In genomic region chr3:194135516-194135805, GRCh38 we compare ENCODE assay signal across 8 cellular contexts. TPM values are rescaled to one million over a fixed set of nuclear protein-coding genes. Genes with fewer than 3 reads are reported as not detected.
A peak's percentile ranks its signal among the peaks of the same experiment; 100 is the strongest.
DNase-seq lines count a peak whose midpoint lies in the region; ATAC-seq, FAIRE-seq and TF ChIP-seq lines count a peak whose summit lies in the region.

No MANE protein-coding gene starts in this region.

- peak overlapping the region; percentile 14 for H4K5ac ChIP-seq in H1 (ENCODE audit: insufficient read length, low read depth, low read length)

- no peak for FAIRE-seq in H1 (lab: Jason Lieb, UNC)

- no peak for TF ChIP-seq POLR2A in H1 (IDR thresholded peaks at IDR 0.05; ENCODE audit: control extremely low read depth in 1 of 2, low read depth in 2 of 2, low read length in 2 of 2)

- H3K4ac ChIP-seq in H1 (replicated peaks; ENCODE audit: insufficient read length, low read depth, low read length) (no peak overlapping the region), neuronal stem cell (ENCODE audit: low read length) (no peak overlapping the region)

- 0% methylated on average over 2 of the region's 4 CpGs; no CpG with 5 or more reads in 1 of the 2 experiments for WGBS in H1 (ENCODE audit: extremely low coverage in 1 of 2, insufficient coverage in 1 of 2, insufficient read length in 1 of 2, insufficient replicate concordance in 2 of 2, low coverage in 1 of 2, low lambda C conversion rate in 2 of 2, missing lambda C conversion rate in 1 of 2), 2 experiments
- WGBS in neuronal stem cell (ENCODE audit: extremely low coverage in 2 of 2, insufficient read length in 2 of 2, insufficient replicate concordance in 1 of 2), 2 donors, result no CpG with 5 or more reads among the region's 4 CpGs

- H3K4me2 ChIP-seq in H1 (ENCODE audit: insufficient read depth in 1 of 2, low read depth in 2 of 2, low read length in 2 of 2) (peak overlapping the region; percentile 86 to 96), neuronal stem cell (ENCODE audit: insufficient read depth, low read length, poor library complexity, severe bottlenecking) (peak overlapping the region; percentile 56)

- peaks cover 82 to 93% (median 86%) of the 10 kb centered on the region in 3 donors for H3K27me3 Mint-ChIP-seq in CD14-positive monocyte (ENCODE audit: low read depth in 3 of 3)

- POLR2A ChIA-PET in H1 (lab: Charles Lee; ENCODE audit: partially characterized antibody), result interaction anchor here (0.7 to 2.7 kb wide), 12 partner anchors 7 to 323 kb away, joined by 3 to 10 read pairs (median 3); no protein-coding TSS in a partner anchor

- H3K36me3 ChIP-seq in H1 (ENCODE audit: control insufficient read depth in 2 of 4, insufficient read depth in 4 of 4, low read length in 3 of 4) (peaks cover 0 to 7% (median 2%) of the 10 kb centered on the region in 4 experiments; a peak in 2 of 8 replicates), neuronal stem cell (replicated peaks in 1 of 2; ENCODE audit: control insufficient read depth in 2 of 2, insufficient read depth in 2 of 2, low read length in 2 of 2) (peaks cover 0 to 27% of the 10 kb centered on the region in 2 donors)

- H3K27me3 ChIP-seq in H1 (replicated peaks in 1 of 4; ENCODE audit: control insufficient read depth in 3 of 4, extremely low read depth in 1 of 4, insufficient read depth in 3 of 4, low read length in 3 of 4) (peaks cover 0 to 24% (median 11%) of the 10 kb centered on the region in 4 experiments; a peak in 3 of 7 replicates), neuronal stem cell (ENCODE audit: control insufficient read depth in 3 of 3, insufficient read depth in 3 of 3, low read depth in 1 of 3, low read length in 3 of 3) (peaks cover 0 to 8% (median 0%) of the 10 kb centered on the region in 3 experiments)

- no peak for TF ChIP-seq CTCF in CD14-positive monocyte (IDR thresholded peaks at IDR 0.05)
- no peak for TF ChIP-seq CTCF in LNCaP clone FGC (IDR thresholded peaks at IDR 0.05; ENCODE audit: control insufficient read depth, extremely low read depth, insufficient read depth)
- no peak for TF ChIP-seq CTCF in H1 (IDR thresholded peaks at IDR 0.05; ENCODE audit: control extremely low read depth in 1 of 3, insufficient read depth in 1 of 3, low read depth in 1 of 3, low read length in 3 of 3)

- H3K18ac ChIP-seq in H1 (ENCODE audit: extremely low read depth, low read length) (no peak overlapping the region), neuronal stem cell (ENCODE audit: low read length) (no peak overlapping the region)

- H2BK120ac ChIP-seq in H1 (replicated peaks; ENCODE audit: low read depth, low read length) (no peak overlapping the region), neuronal stem cell (ENCODE audit: low read depth, low read length) (no peak overlapping the region)

- no peak overlapping the region for H3K56ac ChIP-seq in H1 (replicated peaks; ENCODE audit: insufficient read length, low read depth, low read length)

- H3K79me2 ChIP-seq in H1 (ENCODE audit: control insufficient read depth in 1 of 2, insufficient read depth in 2 of 2, low read length in 2 of 2), result peaks cover 0 to 15% of the 10 kb centered on the region in 2 experiments; a peak in 2 of 4 replicates

- no peak overlapping the region for H4K8ac ChIP-seq in H1 (ENCODE audit: extremely low read depth, insufficient read depth, low read length)
- H4K8ac ChIP-seq in neuronal stem cell (ENCODE audit: low read depth, low read length), result no peak overlapping the region

- peak overlapping the region; percentile 71 for H3K4me3 ChIP-seq in LNCaP clone FGC (ENCODE audit: low read depth, low read length)
- H3K4me3 ChIP-seq in H1 (ENCODE audit: extremely low read depth in 1 of 4, insufficient read depth in 2 of 4, low read depth in 3 of 4, low read length in 4 of 4), result peak overlapping the region; percentile 43 to 73 (median 59); a peak in 7 of 8 replicates
- H3K4me3 ChIP-seq in neuronal stem cell (ENCODE audit: low read length in 2 of 2), result peak overlapping the region in 1 of 2 donors; percentile 52

- H3K9ac ChIP-seq in H1 (replicated peaks in 1 of 4; ENCODE audit: extremely low read depth in 1 of 4, low read depth in 3 of 4, low read length in 3 of 4) (no peak overlapping the region; a peak in 1 of 7 replicates), neuronal stem cell (ENCODE audit: low read depth, low read length, poor library complexity) (no peak overlapping the region)

- peaks cover 37% of the 10 kb centered on the region for H3K4me1 Mint-ChIP-seq in CD14-positive monocyte

- H3K36me3 Mint-ChIP-seq in CD14-positive monocyte, result peaks cover 16 to 24% of the 10 kb centered on the region in 2 donors

- H2BK15ac ChIP-seq in H1 (ENCODE audit: low read length), result no peak overlapping the region
- H2BK15ac ChIP-seq in neuronal stem cell (ENCODE audit: low read length), result no peak overlapping the region

- H2AK5ac ChIP-seq in H1 (ENCODE audit: low read depth, low read length) (no peak overlapping the region), neuronal stem cell (ENCODE audit: low read depth, low read length) (no peak overlapping the region)

- ATAC-seq in HG03159 (IDR thresholded peaks at IDR 0.05; ENCODE audit: unreplicated experiment) (no peak), GM21515 (IDR thresholded peaks at IDR 0.05; ENCODE audit: unreplicated experiment) (no peak)

- H3K23me2 ChIP-seq in H1 (ENCODE audit: low read depth, low read length), result peaks cover 15% of the 10 kb centered on the region; the same call in 1 of the 2 replicates

- H2BK12ac ChIP-seq in H1 (ENCODE audit: low read depth, low read length) (peak overlapping the region; percentile 43; the same call in 1 of the 2 replicates), neuronal stem cell (ENCODE audit: low read length) (no peak overlapping the region)

- no peak overlapping the region for H3K14ac ChIP-seq in H1 (ENCODE audit: insufficient read length)
- no peak overlapping the region for H3K14ac ChIP-seq in neuronal stem cell (ENCODE audit: low read length)

- peaks cover 0 to 42% (median 20%) of the 10 kb centered on the region in 7 donors for H3K9me3 Mint-ChIP-seq in CD14-positive monocyte

- TF ChIP-seq EP300 in H1 (IDR thresholded peaks at IDR 0.05; ENCODE audit: borderline replicate concordance in 1 of 2, low read depth in 2 of 2, low read length in 2 of 2), result no peak

- no peaks in the 10 kb centered on the region for H3K9me3 ChIP-seq in H1 (ENCODE audit: insufficient read depth in 2 of 2, low read depth in 1 of 2, low read length in 1 of 2)
- H3K9me3 ChIP-seq in neuronal stem cell (replicated peaks in 1 of 2; ENCODE audit: control insufficient read depth in 2 of 2, insufficient read depth in 1 of 2, low read depth in 1 of 2, low read length in 2 of 2), result no peaks in the 10 kb centered on the region

- H2AFZ ChIP-seq in H1 (ENCODE audit: low read length) (no peak overlapping the region), neuronal stem cell (ENCODE audit: low read length) (peak overlapping the region; percentile 85)

- H4K91ac ChIP-seq in H1 (replicated peaks; ENCODE audit: insufficient read length, low read length) (peak overlapping the region; percentile 68), neuronal stem cell (ENCODE audit: low read depth, low read length, poor library complexity) (no peak overlapping the region)

- peak overlapping the region; percentile 82 to 92 for H3K4me3 Mint-ChIP-seq in CD14-positive monocyte

- no peak overlapping the region for H3K23ac ChIP-seq in H1 (ENCODE audit: insufficient read length)
- H3K23ac ChIP-seq in neuronal stem cell (ENCODE audit: low read depth, low read length, poor library complexity), result no peak overlapping the region

- H2BK5ac ChIP-seq in H1 (ENCODE audit: low read depth, low read length) (0 out of 2 replicates have a peak overlapping the region, but pooled peaks have one; percentile 71), neuronal stem cell (ENCODE audit: low read length) (no peak overlapping the region)

- H3K4me1 ChIP-seq in H1 (replicated peaks in 1 of 4; ENCODE audit: control insufficient read depth in 3 of 4, insufficient read depth in 4 of 4, low read length in 3 of 4) (peaks cover 30 to 48% (median 32%) of the 10 kb centered on the region in 4 experiments), neuronal stem cell (ENCODE audit: control insufficient read depth in 2 of 2, insufficient read depth in 1 of 2, low read depth in 1 of 2, low read length in 2 of 2) (peaks cover 45 to 51% of the 10 kb centered on the region in 2 donors)

- CTCF ChIA-PET in H1 (lab: Charles Lee; ENCODE audit: partially characterized antibody), result interaction anchor here (0.6 to 2.5 kb wide), 3 partner anchors 51 to 347 kb away, joined by 3 to 10 read pairs (median 3); no protein-coding TSS in a partner anchor

- peak overlapping the region in 3 of 7 donors; percentile 50 to 87 (median 51) for H3K27ac Mint-ChIP-seq in CD14-positive monocyte

- H3K27ac ChIP-seq in H1 (ENCODE audit: low read depth, low read length) (no peak overlapping the region), neuronal stem cell (replicated peaks; ENCODE audit: low read length) (peak overlapping the region; percentile 74)

- intact Hi-C loops in CD14-positive monocyte (cut with micrococcal nuclease), result loop anchor here (5.0 kb wide), 3 partner anchors 48 to 83 kb away; no protein-coding TSS in a partner anchor

- no peak overlapping the region for H2BK20ac ChIP-seq in H1 (ENCODE audit: low read length)

- H3K79me1 ChIP-seq in H1 (ENCODE audit: low read depth, low read length) (no peaks in the 10 kb centered on the region), neuronal stem cell (ENCODE audit: low read depth, low read length) (peaks cover 6% of the 10 kb centered on the region)

- peaks cover 0 to 7% of the 10 kb centered on the region in 2 experiments for H4K20me1 ChIP-seq in H1 (replicated peaks in 1 of 2; ENCODE audit: control insufficient read depth in 1 of 2, insufficient read depth in 2 of 2, low read length in 2 of 2)

- DNase-seq in CD14-positive monocyte (ENCODE audit: low spot score), result no peak
- DNase-seq in LNCaP clone FGC (ENCODE audit: low read depth), result no peak
- DNase-seq in H1 (ENCODE audit: low read depth in 1 of 2, low spot score in 2 of 2), result no peak
- DNase-seq in neuronal stem cell (ENCODE audit: low spot score), result no peak
- DNase-seq in DMS153 (lab: John Stamatoyannopoulos, UW), result no peak
- DNase-seq in NCI-H774 (lab: John Stamatoyannopoulos, UW), result no peak

- TF ChIP-seq RAD21 in H1 (IDR thresholded peaks at IDR 0.05 in 1 of 2, conservative IDR thresholded peaks at IDR 0.05 in 1 of 2; ENCODE audit: low read depth in 2 of 2, low read length in 2 of 2), result no peak

TF ChIP-seq in H1, 55 proteins besides CTCF, POLR2A, EP300 and RAD21 (continues in another document):
- TF ChIP-seq TAF1 (IDR thresholded peaks at IDR 0.05; ENCODE audit: low read depth, low read length), result no peak

RNA-seq across cellular contexts. Expression of gene HES1, which starts 0.5 kb away (rescaled TPM):
- polyA plus RNA-seq in CD14-positive monocyte (under 1 TPM; 0.17 to 0.26 TPM), H1 (2011; rRNA removed) (7.9 and 9.9 TPM in 2 replicates)
- total RNA-seq in H1 (2021; fragmentation: NEBNext Ultra II Directional; extraction: Animal tissue kit (Norgen Biotek cat#: 25700)), result 12.2 and 12.9 TPM in 2 replicates
- 8.8 TPM for polyA plus RNA-seq in H1 (2011; cell fraction: cytosol; rRNA removed)
- polyA plus RNA-seq in H1 (2011; cell fraction: nucleus; rRNA removed), result 12.0 TPM
- 9.3 to 13.8 TPM (median 11.0 TPM) in 4 replicates for polyA plus RNA-seq in H1 (2012, experiment 1 of 2)
- 14.2 TPM for polyA plus RNA-seq in H1 (2012, experiment 2 of 2)
- polyA plus RNA-seq in H1 (2013, experiment 1 of 2), result 16.5 TPM
- polyA plus RNA-seq in H1 (2013, experiment 2 of 2), result 15.9 TPM
- polyA minus RNA-seq in H1 (2011; rRNA and poly(A)+ RNA removed), result 4.8 and 5.7 TPM in 2 replicates
- polyA minus RNA-seq in H1 (2011; cell fraction: cytosol; rRNA and poly(A)+ RNA removed), result 17.6 TPM
- polyA minus RNA-seq in H1 (2011; cell fraction: nucleus; rRNA and poly(A)+ RNA removed), result 18.8 TPM
- polyA plus RNA-seq in neuronal stem cell (2013, experiment 1 of 2), result 29.1 TPM
- 30.9 TPM for polyA plus RNA-seq in neuronal stem cell (2013, experiment 2 of 2)
